In genomic region chr20:51463998-51464397, GRCh38 we compare ENCODE assay signal across 17 cellular contexts.
A peak's percentile ranks its signal among the peaks of the same experiment; 100 is the strongest.
DNase-seq lines count a peak whose midpoint lies in the region; ATAC-seq and TF ChIP-seq lines count a peak whose summit lies in the region.
"Had no signal": no experiment of that assay in that cellular context is flagged by ENCODE, and none has a peak within 500 bp of the region (broad histone marks: within the 10 kb centered on the region; RNA-seq: fewer than 3 reads in every experiment).

No MANE protein-coding gene starts in this region.

- no peaks in the 10 kb centered on the region for H3K36me3 Mint-ChIP-seq in H9 (ENCODE audit: insufficient read depth in 1 of 3, low read depth in 3 of 3)
- H3K36me3 Mint-ChIP-seq in activated naive CD8-positive, alpha-beta T cell treated with anti-CD3 and anti-CD28 coated beads, Interleukin-2, amount 10 ng/mL, durations not matched to agents 7 days and 5 days: peaks cover 45% of the 10 kb centered on the region
- no peaks in the 10 kb centered on the region for H3K36me3 Mint-ChIP-seq in neural progenitor cell

- no peak overlapping the region for H2AK5ac ChIP-seq in H9 (ENCODE audit: insufficient read length, low read length)

- H2BK20ac ChIP-seq in H9 (ENCODE audit: low read depth, low read length, poor library complexity, severe bottlenecking): no peak overlapping the region

- no CpG with 5 or more reads among the region's 9 CpGs for WGBS in H9 (ENCODE audit: extremely low coverage, insufficient read length, low lambda C conversion rate)

- H3T11ph ChIP-seq in H9 (ENCODE audit: low read length): no peak overlapping the region

- H3K14ac ChIP-seq in H9 (ENCODE audit: insufficient read depth, low read length): peak overlapping the region; percentile 1; the same call in 1 of the 2 replicates

- H3K27me3 Mint-ChIP-seq in H9 (ENCODE audit: low read depth): no peaks in the 10 kb centered on the region
- H3K27me3 Mint-ChIP-seq in activated naive CD8-positive, alpha-beta T cell treated with anti-CD3 and anti-CD28 coated beads, Interleukin-2, amount 10 ng/mL, durations not matched to agents 7 days and 5 days: no peaks in the 10 kb centered on the region
- H3K27me3 Mint-ChIP-seq in neural progenitor cell (ENCODE audit: insufficient read depth, low read depth): peaks cover 4% of the 10 kb centered on the region
- H3K27me3 Mint-ChIP-seq: activated CD4-positive, alpha-beta T cell treated with anti-CD3 and anti-CD28 coated beads, Interleukin-2, amount 10 ng/mL, durations not matched to agents 24 days and 14 days; progenitor cell of endocrine pancreas had no signal

- peaks cover 6 to 8% of the 10 kb centered on the region in 2 experiments; a peak in 3 of 4 replicates for H3K4me1 Mint-ChIP-seq in H9
- H3K4me1 Mint-ChIP-seq in activated naive CD8-positive, alpha-beta T cell treated with anti-CD3 and anti-CD28 coated beads, Interleukin-2, amount 10 ng/mL, durations not matched to agents 7 days and 5 days: peaks cover 14% of the 10 kb centered on the region
- H3K4me1 Mint-ChIP-seq in neural progenitor cell: peaks cover 13% of the 10 kb centered on the region

- H3K9ac ChIP-seq in H9 (ENCODE audit: extremely low read depth, insufficient read length, low read length) (no peak overlapping the region), OCI-LY3 (ENCODE audit: low read length) (no peak overlapping the region), neural progenitor cell (no peak overlapping the region)

- H3K79me1 ChIP-seq in H9 (ENCODE audit: insufficient read depth, low read depth, low read length, poor library complexity, severe bottlenecking): no peaks in the 10 kb centered on the region

- H3K56ac ChIP-seq in H9 (ENCODE audit: insufficient read length, low read depth, low read length): no peak overlapping the region

- H4K5ac ChIP-seq in H9 (ENCODE audit: insufficient read length, low read depth, low read length): no peak overlapping the region

- H3K4me3 Mint-ChIP-seq in H9: no peak overlapping the region
- H3K4me3 Mint-ChIP-seq in activated naive CD8-positive, alpha-beta T cell treated with anti-CD3 and anti-CD28 coated beads, Interleukin-2, amount 10 ng/mL, durations not matched to agents 7 days and 5 days: no peak overlapping the region
- H3K4me3 Mint-ChIP-seq in neural progenitor cell: no peak overlapping the region
- H3K4me3 Mint-ChIP-seq: activated CD4-positive, alpha-beta T cell treated with anti-CD3 and anti-CD28 coated beads, Interleukin-2, amount 10 ng/mL, durations not matched to agents 24 days and 14 days had no signal

- H4K20me1 ChIP-seq in H9 (ENCODE audit: control insufficient read depth, insufficient read depth, insufficient read length) (no peaks in the 10 kb centered on the region), OCI-LY3 (ENCODE audit: insufficient read depth, low read length) (no peaks in the 10 kb centered on the region; the same call in 1 of the 2 replicates), neural progenitor cell (ENCODE audit: low read depth) (no peaks in the 10 kb centered on the region)

- H3K9me3 Mint-ChIP-seq in H9: no peaks in the 10 kb centered on the region
- H3K9me3 Mint-ChIP-seq in activated naive CD8-positive, alpha-beta T cell treated with anti-CD3 and anti-CD28 coated beads, Interleukin-2, amount 10 ng/mL, durations not matched to agents 7 days and 5 days: no peaks in the 10 kb centered on the region
- no peaks in the 10 kb centered on the region for H3K9me3 Mint-ChIP-seq in neural progenitor cell
- H3K9me3 Mint-ChIP-seq: activated CD4-positive, alpha-beta T cell treated with anti-CD3 and anti-CD28 coated beads, Interleukin-2, amount 10 ng/mL, durations not matched to agents 24 days and 14 days had no signal

- H2BK15ac ChIP-seq in H9 (ENCODE audit: low read depth, low read length): no peak overlapping the region

- no peaks in the 10 kb centered on the region for H3K23me2 ChIP-seq in H9 (ENCODE audit: insufficient read length, low read depth, low read length, poor library complexity, severe bottlenecking)

- no peak overlapping the region for H3K18ac ChIP-seq in H9 (ENCODE audit: insufficient read length, low read depth, low read length)

- H2AFZ ChIP-seq in H9 (ENCODE audit: low read length) (no peak overlapping the region), OCI-LY3 (ENCODE audit: low read depth, low read length) (no peak overlapping the region), neural progenitor cell (replicated peaks) (no peak overlapping the region)

- no peaks in the 10 kb centered on the region for H3F3A ChIP-seq in neural progenitor cell (ENCODE audit: low read depth)

- H3K4me1 ChIP-seq in H9 (ENCODE audit: insufficient read depth, low read length) (no peaks in the 10 kb centered on the region), OCI-LY3 (ENCODE audit: low read length) (peaks cover 38% of the 10 kb centered on the region), neural progenitor cell (no peaks in the 10 kb centered on the region)

- no peak overlapping the region for H3K4ac ChIP-seq in H9 (ENCODE audit: low read depth, low read length)

- H3K4me2 ChIP-seq in H9 (ENCODE audit: insufficient read depth, insufficient read length, low read length) (no peak overlapping the region), OCI-LY3 (ENCODE audit: low read length) (no peak overlapping the region), neural progenitor cell (no peak overlapping the region)

- H2BK12ac ChIP-seq in H9 (ENCODE audit: insufficient read length, low read depth, low read length): no peak overlapping the region

- H2BK120ac ChIP-seq in H9 (ENCODE audit: low read depth, low read length, poor library complexity, severe bottlenecking): no peak overlapping the region

- H3K27me3 ChIP-seq in H9 (ENCODE audit: insufficient read depth, low read length) (no peaks in the 10 kb centered on the region), OCI-LY3 (ENCODE audit: low read depth, low read length) (no peaks in the 10 kb centered on the region), neural progenitor cell (no peaks in the 10 kb centered on the region)
- H3K27me3 ChIP-seq: heart right ventricle had no signal

- H3K27ac ChIP-seq in H9 (ENCODE audit: insufficient read length, low read depth, low read length) (no peak overlapping the region), OCI-LY3 (ENCODE audit: low read length) (0 out of 2 replicates have a peak overlapping the region, but pooled peaks have one; percentile 4), neural progenitor cell (no peak overlapping the region)

- H3K4me3 ChIP-seq in OCI-LY3 (ENCODE audit: low read length) (no peak overlapping the region), neural progenitor cell (no peak overlapping the region)
- H3K4me3 ChIP-seq: heart right ventricle, lung had no signal

- H3K36me3 ChIP-seq in OCI-LY3 (replicated peaks; ENCODE audit: low read depth, low read length) (peaks cover 75% of the 10 kb centered on the region), neural progenitor cell (no peaks in the 10 kb centered on the region)

- no peak overlapping the region for H4K91ac ChIP-seq in H9 (ENCODE audit: insufficient read length, low read depth, low read length)

- no peak for ATAC-seq in activated naive CD8-positive, alpha-beta T cell treated with anti-CD3 and anti-CD28 coated beads, Interleukin-2, amount 10 ng/mL, durations not matched to agents 7 days and 5 days (ENCODE audit: low read depth)
- no peak for ATAC-seq in GM21447 (IDR thresholded peaks at IDR 0.05; ENCODE audit: unreplicated experiment)
- ATAC-seq: HCT116 had no signal

- no peak for TF ChIP-seq CTCF in H9 (conservative IDR thresholded peaks at IDR 0.05)
- TF ChIP-seq CTCF in OCI-LY3 (IDR thresholded peaks at IDR 0.05; ENCODE audit: low read depth, low read length): no peak
- TF ChIP-seq CTCF in neural progenitor cell (IDR thresholded peaks at IDR 0.05): no peak

- DNase-seq in H9: no peak
- DNase-seq in activated naive CD8-positive, alpha-beta T cell treated with anti-CD3 and anti-CD28 coated beads, Interleukin-2, amount 10 ng/mL, durations not matched to agents 7 days and 5 days: no peak
- peak; percentile 15 for DNase-seq in neural progenitor cell (ENCODE audit: low spot score)
- DNase-seq in GF-D8 (lab: John Stamatoyannopoulos, UW): no peak
- no peak for DNase-seq in NCI-H1694 (lab: John Stamatoyannopoulos, UW)
- DNase-seq: activated CD4-positive, alpha-beta T cell treated with anti-CD3 and anti-CD28 coated beads, Interleukin-2, amount 10 ng/mL, durations not matched to agents 24 days and 14 days; AML-193; effector CD8-positive, alpha-beta T cell; heart right ventricle; NCI-H1417 treated with DMSO at 0.1 percent for 48 hours; NCI-H82; stimulated activated CD4-positive, alpha-beta T cell treated with anti-CD3 and anti-CD28 coated beads, Interleukin-2, amount 100 ng/mL, for 48 hours had no signal

- H3K9me3 ChIP-seq in H9 (ENCODE audit: control insufficient read depth, low read depth, low read length) (no peaks in the 10 kb centered on the region), OCI-LY3 (ENCODE audit: insufficient read depth, low read length) (no peaks in the 10 kb centered on the region), neural progenitor cell (ENCODE audit: low read depth) (no peaks in the 10 kb centered on the region)
- H3K9me3 ChIP-seq: heart right ventricle had no signal

- POLR2A ChIA-PET in activated naive CD8-positive, alpha-beta T cell treated with anti-CD3 and anti-CD28 coated beads, Interleukin-2, amount 10 ng/mL, durations not matched to agents 7 days and 5 days (lab: Charles Lee): interaction anchor here (1.1 to 1.3 kb wide), 2 partner anchors 32 to 38 kb away, joined by 3 read pairs; no protein-coding TSS in a partner anchor

- H3K23ac ChIP-seq in H9 (ENCODE audit: insufficient read length, low read depth, low read length): no peak overlapping the region

- peak overlapping the region in 2 of 3 experiments; percentile 32 to 47; a peak in 2 of 7 replicates for H3K27ac Mint-ChIP-seq in H9
- peak overlapping the region; percentile 54 for H3K27ac Mint-ChIP-seq in activated naive CD8-positive, alpha-beta T cell treated with anti-CD3 and anti-CD28 coated beads, Interleukin-2, amount 10 ng/mL, durations not matched to agents 7 days and 5 days
- H3K27ac Mint-ChIP-seq in neural progenitor cell: peak overlapping the region; percentile 37
- H3K27ac Mint-ChIP-seq: progenitor cell of endocrine pancreas had no signal

- H4K8ac ChIP-seq in H9 (replicated peaks; ENCODE audit: insufficient read length, low read depth, low read length): no peak overlapping the region

- no peaks in the 10 kb centered on the region for H3K79me2 ChIP-seq in H9 (ENCODE audit: insufficient read depth, low read length)
- H3K79me2 ChIP-seq in OCI-LY3 (ENCODE audit: low read length): peaks cover 12% of the 10 kb centered on the region
- no peaks in the 10 kb centered on the region for H3K79me2 ChIP-seq in neural progenitor cell (ENCODE audit: low read depth)

- no peak overlapping the region for H2BK5ac ChIP-seq in H9 (ENCODE audit: insufficient read length, low read length)
